In genomic region chr6:32835167-32835893, GRCh38 we compare ENCODE assay signal across 25 cellular contexts. TPM values are rescaled to one million over a fixed set of nuclear protein-coding genes. Genes with fewer than 3 reads are reported as not detected.
DNase-seq lines count a peak whose midpoint lies in the region; ATAC-seq, FAIRE-seq and TF ChIP-seq lines count a peak whose summit lies in the region.
"Had no signal": no experiment of that assay in that cellular context is flagged by ENCODE, and none has a peak within 500 bp of the region (broad histone marks: within the 10 kb centered on the region; RNA-seq: fewer than 3 reads in every experiment).

No MANE protein-coding gene starts in this region.

- H3K36me3 Mint-ChIP-seq in activated T-cell treated with anti-CD3 and anti-CD28 coated beads, Interleukin-2, amount 50 U/mL, for 72 hours (ENCODE audit: insufficient read depth in 2 of 2), result peaks cover 37 to 56% of the 10 kb centered on the region in 2 donors
- H3K36me3 Mint-ChIP-seq in T-cell, result peaks cover 61% of the 10 kb centered on the region
- H3K36me3 Mint-ChIP-seq in stimulated activated memory B cell treated with anti-CD40 and anti-IgM and Interleukin-4, amounts not matched to agents 10 μg/mL and 1 μg/mL and 100 μg/mL, for 72 hours, result peaks cover 72% of the 10 kb centered on the region

- POLR2A ChIA-PET in T-cell (lab: Charles Lee) (no interaction called here), GM12878 (lab: Charles Lee) (interaction anchor here (1.0 to 1.7 kb wide), 2 partner anchors 10 to 33 kb away, joined by 3 to 9 read pairs; no protein-coding TSS in a partner anchor)

- in situ Hi-C loops in GM12878 (cut with MboI), result no loop called here

- peaks cover 37% of the 10 kb centered on the region for H3K4me1 ChIP-seq in GM12878 (ENCODE audit: control insufficient read depth, insufficient read depth, low read length)

- CTCF ChIA-PET in T-cell (lab: Charles Lee) (interaction anchor here in 1 of 2 donors (0.9 to 1.6 kb wide), 2 partner anchors 10 to 33 kb away, joined by 3 to 7 read pairs; no protein-coding TSS in a partner anchor), GM12878 (lab: Yijun Ruan, JAX) (interaction anchor here (1.0 to 5.4 kb wide), 3 partner anchors 19 to 149 kb away, joined by 3 to 30 read pairs (median 6); partner anchors contain the start of gene HLA-DOB)

- H3K4me3 ChIP-seq in GM12878, result no peak overlapping the region
- H3K4me3 ChIP-seq: GM23248, lung, testis had no signal

- H3K4me3 Mint-ChIP-seq in activated T-cell treated with anti-CD3 and anti-CD28 coated beads, Interleukin-2, amount 50 U/mL, for 72 hours, result peak overlapping the region; percentile 85 to 99
- H3K4me3 Mint-ChIP-seq in T-cell, result peak overlapping the region; percentile 17 to 47 (median 32)
- H3K4me3 Mint-ChIP-seq in stimulated activated memory B cell treated with anti-CD40 and anti-IgM and Interleukin-4, amounts not matched to agents 10 μg/mL and 1 μg/mL and 100 μg/mL, for 72 hours, result peak overlapping the region; percentile 1

- DNase-seq in activated T-cell treated with anti-CD3 and anti-CD28 coated beads, Interleukin-2, amount 50 U/mL, for 72 hours, result no peak
- DNase-seq in activated T-cell treated with anti-CD3 and anti-CD28 coated beads for 4 hours (no peak), T-cell (no peak), GM12878 (ENCODE audit: low read depth, low spot score) (no peak), GM19238 (ENCODE audit: insufficient read length, low spot score) (no peak), left colon (no peak)
- DNase-seq: activated CD4-positive, alpha-beta T cell treated with anti-CD3 and anti-CD28 coated beads for 4 hours; aorta; central memory CD4-positive, alpha-beta T cell; DMS153; foreskin fibroblast; GM23248; KG1; NCI-H187; right cardiac atrium; stimulated activated CD8-positive, alpha-beta memory T cell treated with anti-CD3 and anti-CD28 coated beads, Interleukin-4, amount 100 ng/mL, for 48 hours; testis had no signal

- intact Hi-C loops in GM12878 (cut with micrococcal nuclease; ENCODE audit: unreplicated experiment) (no loop called here), left colon (cut with DNase I, micrococcal nuclease) (no loop called here)

- TF ChIP-seq RAD21 in GM12878 (IDR thresholded peaks at IDR 0.05; ENCODE audit: insufficient read depth, low read depth, low read length), result no peak

- peak overlapping the region; percentile 72; the same call in 1 of the 2 replicates for H3K4me2 ChIP-seq in GM12878 (ENCODE audit: control insufficient read depth, insufficient read depth)

- no peaks in the 10 kb centered on the region for H3K27me3 ChIP-seq in GM12878 (replicated peaks in 1 of 2; ENCODE audit: control insufficient read depth in 2 of 2, insufficient read depth in 2 of 2, low read length in 1 of 2)
- H3K27me3 ChIP-seq: testis had no signal

- WGBS in GM12878 (ENCODE audit: insufficient coverage, insufficient replicate concordance, low lambda C conversion rate, missing lambda C conversion rate), result 95% methylated on average over 16 of the region's 16 CpGs

- no peak for TF ChIP-seq CTCF in GM12878 (IDR thresholded peaks at IDR 0.05 in 2 of 3, conservative IDR thresholded peaks at IDR 0.05 in 1 of 3; ENCODE audit: control insufficient read depth in 2 of 3, extremely low read depth in 1 of 3, insufficient read depth in 1 of 3, low read depth in 3 of 3, low read length in 3 of 3)

- ATAC-seq in activated T-cell treated with anti-CD3 and anti-CD28 coated beads, Interleukin-2, amount 50 U/mL, for 72 hours (replicated peaks in 1 of 2), result no peak
- ATAC-seq in T-cell (replicated peaks in 1 of 4) (no peak), GM12878 (no peak), HG02840 (IDR thresholded peaks at IDR 0.05; ENCODE audit: low FRiP score, unreplicated experiment) (no peak), left colon (no peak)
- ATAC-seq in stimulated activated memory B cell treated with anti-CD40 and anti-IgM and Interleukin-4, amounts not matched to agents 10 μg/mL and 1 μg/mL and 100 μg/mL, for 72 hours, result no peak
- ATAC-seq: right cardiac atrium had no signal

- H4K20me1 ChIP-seq in GM12878 (ENCODE audit: control insufficient read depth, insufficient read depth), result no peaks in the 10 kb centered on the region

- TF ChIP-seq POLR2A in GM12878 (IDR thresholded peaks at IDR 0.05; ENCODE audit: low read depth, low read length), result no peak

- H3K27ac ChIP-seq in GM12878 (ENCODE audit: control insufficient read depth, insufficient read depth), result no peak overlapping the region
- H3K27ac ChIP-seq: C4-2B, epithelial cell of prostate, GM23248, testis had no signal

- SMC1A ChIA-PET in GM12878 (lab: Charles Lee; ENCODE audit: uncharacterized antibody, unreplicated experiment), result interaction anchor here (1.6 kb wide), 1 partner anchor 33 kb away, joined by 7 read pairs; no protein-coding TSS in a partner anchor

- H3K27me3 Mint-ChIP-seq in activated T-cell treated with anti-CD3 and anti-CD28 coated beads, Interleukin-2, amount 50 U/mL, for 72 hours (ENCODE audit: low read depth), result no peaks in the 10 kb centered on the region
- no peaks in the 10 kb centered on the region for H3K27me3 Mint-ChIP-seq in T-cell
- no peaks in the 10 kb centered on the region for H3K27me3 Mint-ChIP-seq in stimulated activated memory B cell treated with anti-CD40 and anti-IgM and Interleukin-4, amounts not matched to agents 10 μg/mL and 1 μg/mL and 100 μg/mL, for 72 hours

- BruUV-seq in GM12878 (replicated peaks; lab: Mats Ljungman, UMichigan), result no TSS peak

- peaks cover 35% of the 10 kb centered on the region for H3K79me2 ChIP-seq in GM12878 (ENCODE audit: control insufficient read depth, insufficient read depth, low read length)

- RAD21 ChIA-PET in GM12878 (lab: Charles Lee; ENCODE audit: unreplicated experiment), result no interaction called here

- H3K36me3 ChIP-seq in GM12878 (ENCODE audit: control insufficient read depth in 2 of 2, insufficient read depth in 2 of 2, low read length in 1 of 2), result peaks cover 9 to 60% of the 10 kb centered on the region in 2 experiments

- no peaks in the 10 kb centered on the region for H3K9me3 Mint-ChIP-seq in activated T-cell treated with anti-CD3 and anti-CD28 coated beads, Interleukin-2, amount 50 U/mL, for 72 hours
- H3K9me3 Mint-ChIP-seq in T-cell, result no peaks in the 10 kb centered on the region
- no peaks in the 10 kb centered on the region for H3K9me3 Mint-ChIP-seq in stimulated activated memory B cell treated with anti-CD40 and anti-IgM and Interleukin-4, amounts not matched to agents 10 μg/mL and 1 μg/mL and 100 μg/mL, for 72 hours

- no peak overlapping the region for H2AFZ ChIP-seq in GM12878 (ENCODE audit: control insufficient read depth, low read depth, low read length)
- H2AFZ ChIP-seq: GM23248 had no signal

- no peak for TF ChIP-seq EP300 in GM12878 (IDR thresholded peaks at IDR 0.05; ENCODE audit: borderline replicate concordance in 1 of 2, control insufficient read depth in 1 of 2, low read depth in 2 of 2, low read length in 2 of 2)

- H3K9me3 ChIP-seq in GM12878 (replicated peaks; ENCODE audit: control insufficient read depth, insufficient read depth, low read length), result no peaks in the 10 kb centered on the region; the same call in 2 of the 3 replicates
- H3K9me3 ChIP-seq: testis had no signal

- FAIRE-seq in GM12878 (lab: Jason Lieb, UNC), result no peak
- FAIRE-seq: G401.6, islet of Langerhans, TTC549 had no signal

- H3K4me1 Mint-ChIP-seq in activated T-cell treated with anti-CD3 and anti-CD28 coated beads, Interleukin-2, amount 50 U/mL, for 72 hours (ENCODE audit: low read depth), result peaks cover 82% of the 10 kb centered on the region
- peaks cover 49 to 78% (median 73%) of the 10 kb centered on the region in 3 donors for H3K4me1 Mint-ChIP-seq in T-cell
- peaks cover 70% of the 10 kb centered on the region for H3K4me1 Mint-ChIP-seq in stimulated activated memory B cell treated with anti-CD40 and anti-IgM and Interleukin-4, amounts not matched to agents 10 μg/mL and 1 μg/mL and 100 μg/mL, for 72 hours

- H3K27ac Mint-ChIP-seq in activated T-cell treated with anti-CD3 and anti-CD28 coated beads, Interleukin-2, amount 50 U/mL, for 72 hours, result peak overlapping the region; percentile 72
- H3K27ac Mint-ChIP-seq in T-cell, result peak overlapping the region; percentile 66 to 68
- peak overlapping the region; percentile 35 for H3K27ac Mint-ChIP-seq in stimulated activated memory B cell treated with anti-CD40 and anti-IgM and Interleukin-4, amounts not matched to agents 10 μg/mL and 1 μg/mL and 100 μg/mL, for 72 hours

- H3K9ac ChIP-seq in GM12878 (ENCODE audit: control insufficient read depth, insufficient read depth, low read length), result no peak overlapping the region
- H3K9ac ChIP-seq: GM23248 had no signal

RNA-seq across cellular contexts. Expression of gene TAP2, which starts 3.2 kb away (rescaled TPM):
- 100 to 1,000 TPM; 117 to 127 TPM for total RNA-seq in activated T-cell treated with anti-CD3 and anti-CD28 coated beads, Interleukin-2, amount 50 U/mL, for 72 hours
- total RNA-seq in T-cell (100 to 1,000 TPM; 116 to 147 (median 140) TPM), GM12878 (2014; rRNA removed) (58.1 and 60.3 TPM in 2 replicates), GM12878 (2014; rRNA removed; fragmentation: Illumina TruSeq; extraction: Trizol) (31.9 and 37.2 TPM in 2 replicates), GM12878 (2021) (77.2 and 87.3 TPM in 2 replicates), left colon (100 to 1,000 TPM in 1 of 2 donors, 10 to 100 TPM in 1; 38.9 to 109 TPM)
- total RNA-seq in GM12878 (2013; cell fraction: nucleolus; rRNA removed), result 57.5 and 70.6 TPM in 2 replicates
- 17.3 TPM for polyA plus RNA-seq in GM12878 (2011; ENCODE audit: low read depth)
- polyA plus RNA-seq in GM12878 (2011; rRNA removed) (25.5 and 38.8 TPM in 2 replicates), GM12878 (2014; fragmentation: Illumina TruSeq; extraction: Trizol) (45.7 and 47.7 TPM in 2 replicates), GM12878 (2014; fragmentation: Nextera tagmentation; extraction: Ambion mirVana) (1 to 10 TPM; 5.3 to 6.7 TPM), GM12878 (2014; rRNA removed) (49.6 and 71.6 TPM in 2 replicates), GM12878 (2016; fragmentation: Nextera tagmentation; extraction: Ambion mirVana) (1 to 10 TPM; 8.3 to 9.0 TPM)
- polyA plus RNA-seq in GM12878 (2011; cell fraction: cytosol; rRNA removed), result 34.8 and 37.7 TPM in 2 replicates
- 129 and 147 TPM in 2 replicates for polyA plus RNA-seq in GM12878 (2011; cell fraction: nucleus; rRNA removed)
- 31.6 and 38.9 TPM in 2 replicates for polyA plus RNA-seq in GM12878 (2012)
- polyA minus RNA-seq in GM12878 (2011; rRNA and poly(A)+ RNA removed), result 36.8 and 38.2 TPM in 2 replicates
- 9.1 and 12.2 TPM in 2 replicates for polyA minus RNA-seq in GM12878 (2011; cell fraction: cytosol; rRNA and poly(A)+ RNA removed)
- 32.5 and 50.3 TPM in 2 replicates for polyA minus RNA-seq in GM12878 (2011; cell fraction: nucleus; rRNA and poly(A)+ RNA removed)

RNA-seq across cellular contexts. Expression of gene PSMB8, which starts 8.5 kb away (rescaled TPM):
- total RNA-seq in activated T-cell treated with anti-CD3 and anti-CD28 coated beads, Interleukin-2, amount 50 U/mL, for 72 hours, result 100 to 1,000 TPM; 301 to 305 TPM
- total RNA-seq in T-cell (100 to 1,000 TPM; 131 to 171 (median 150) TPM), GM12878 (2014; rRNA removed) (386 and 388 TPM in 2 replicates), GM12878 (2014; rRNA removed; fragmentation: Illumina TruSeq; extraction: Trizol) (311 and 327 TPM in 2 replicates), GM12878 (2021) (366 TPM in 2 replicates), left colon (100 to 1,000 TPM; 110 to 168 TPM)
- total RNA-seq in GM12878 (2013; cell fraction: nucleolus; rRNA removed), result 49.6 and 50.1 TPM in 2 replicates
- polyA plus RNA-seq in GM12878 (2011; ENCODE audit: low read depth), result 129 TPM
- polyA plus RNA-seq in GM12878 (2011; rRNA removed) (321 and 384 TPM in 2 replicates), GM12878 (2014; fragmentation: Illumina TruSeq; extraction: Trizol) (272 and 304 TPM in 2 replicates), GM12878 (2014; fragmentation: Nextera tagmentation; extraction: Ambion mirVana) (100 to 1,000 TPM; 353 to 557 TPM), GM12878 (2014; rRNA removed) (374 and 411 TPM in 2 replicates), GM12878 (2016; fragmentation: Nextera tagmentation; extraction: Ambion mirVana) (100 to 1,000 TPM; 495 to 538 TPM)
- polyA plus RNA-seq in GM12878 (2011; cell fraction: cytosol; rRNA removed), result 482 and 548 TPM in 2 replicates
- 310 and 330 TPM in 2 replicates for polyA plus RNA-seq in GM12878 (2011; cell fraction: nucleus; rRNA removed)
- polyA plus RNA-seq in GM12878 (2012), result 201 TPM in 2 replicates
- polyA minus RNA-seq in GM12878 (2011; rRNA and poly(A)+ RNA removed), result 253 and 255 TPM in 2 replicates
- 49.0 and 55.5 TPM in 2 replicates for polyA minus RNA-seq in GM12878 (2011; cell fraction: cytosol; rRNA and poly(A)+ RNA removed)
- 48.2 and 65.3 TPM in 2 replicates for polyA minus RNA-seq in GM12878 (2011; cell fraction: nucleus; rRNA and poly(A)+ RNA removed)

RNA-seq across cellular contexts. Expression of gene TAP1, which starts 18.2 kb away (rescaled TPM):
- 100 to 1,000 TPM; 328 to 373 TPM for total RNA-seq in activated T-cell treated with anti-CD3 and anti-CD28 coated beads, Interleukin-2, amount 50 U/mL, for 72 hours
- total RNA-seq in T-cell, result 100 to 1,000 TPM; 117 to 163 (median 147) TPM
- total RNA-seq in GM12878 (2013; cell fraction: nucleolus; rRNA removed), result 96.1 and 104 TPM in 2 replicates
- total RNA-seq in GM12878 (2014; rRNA removed), result 179 and 183 TPM in 2 replicates
- total RNA-seq in GM12878 (2014; rRNA removed; fragmentation: Illumina TruSeq; extraction: Trizol), result 103 and 108 TPM in 2 replicates
- 177 and 194 TPM in 2 replicates for total RNA-seq in GM12878 (2021)
- polyA plus RNA-seq in GM12878 (2011; ENCODE audit: low read depth), result 87.7 TPM
- 136 and 198 TPM in 2 replicates for polyA plus RNA-seq in GM12878 (2011; rRNA removed)
- 194 and 208 TPM in 2 replicates for polyA plus RNA-seq in GM12878 (2011; cell fraction: cytosol; rRNA removed)
- 238 and 367 TPM in 2 replicates for polyA plus RNA-seq in GM12878 (2011; cell fraction: nucleus; rRNA removed)
- polyA plus RNA-seq in GM12878 (2012), result 170 and 179 TPM in 2 replicates
- 107 and 126 TPM in 2 replicates for polyA plus RNA-seq in GM12878 (2014; fragmentation: Illumina TruSeq; extraction: Trizol)
- 10 to 100 TPM; 33.4 to 60.0 TPM for polyA plus RNA-seq in GM12878 (2014; fragmentation: Nextera tagmentation; extraction: Ambion mirVana)
- 160 and 161 TPM in 2 replicates for polyA plus RNA-seq in GM12878 (2014; rRNA removed)
- 100 to 1,000 TPM; 230 to 249 TPM for polyA plus RNA-seq in GM12878 (2016; fragmentation: Nextera tagmentation; extraction: Ambion mirVana)
- 154 and 194 TPM in 2 replicates for polyA minus RNA-seq in GM12878 (2011; rRNA and poly(A)+ RNA removed)
- polyA minus RNA-seq in GM12878 (2011; cell fraction: cytosol; rRNA and poly(A)+ RNA removed), result 60.6 and 63.3 TPM in 2 replicates
- 62.0 and 67.4 TPM in 2 replicates for polyA minus RNA-seq in GM12878 (2011; cell fraction: nucleus; rRNA and poly(A)+ RNA removed)
- total RNA-seq in left colon, result 100 to 1,000 TPM in 1 of 2 donors, 10 to 100 TPM in 1; 73.5 to 118 TPM

RNA-seq across cellular contexts. Expression of gene HLA-DOB, which starts 18.5 kb away (rescaled TPM):
- 1 to 10 TPM; 8.0 to 8.1 TPM for total RNA-seq in activated T-cell treated with anti-CD3 and anti-CD28 coated beads, Interleukin-2, amount 50 U/mL, for 72 hours
- total RNA-seq in T-cell (1 to 10 TPM; 3.3 to 8.2 (median 3.9) TPM), GM12878 (2014; rRNA removed) (38.4 and 43.5 TPM in 2 replicates), GM12878 (2014; rRNA removed; fragmentation: Illumina TruSeq; extraction: Trizol) (33.3 and 38.1 TPM in 2 replicates), GM12878 (2021) (30.3 and 31.5 TPM in 2 replicates), left colon (1 to 10 TPM in 1 of 2 donors, under 1 TPM in 1; 0.64 to 1.7 TPM)
- total RNA-seq in GM12878 (2013; cell fraction: nucleolus; rRNA removed), result 13.7 and 16.5 TPM in 2 replicates
- 62.1 TPM for polyA plus RNA-seq in GM12878 (2011; ENCODE audit: low read depth)
- polyA plus RNA-seq in GM12878 (2011; rRNA removed) (32.7 and 41.1 TPM in 2 replicates), GM12878 (2014; fragmentation: Illumina TruSeq; extraction: Trizol) (47.8 and 63.6 TPM in 2 replicates), GM12878 (2014; fragmentation: Nextera tagmentation; extraction: Ambion mirVana) (10 to 100 TPM; 75.6 to 79.1 TPM), GM12878 (2014; rRNA removed) (30.6 and 35.5 TPM in 2 replicates), GM12878 (2016; fragmentation: Nextera tagmentation; extraction: Ambion mirVana) (10 to 100 TPM; 27.4 to 29.6 TPM)
- 25.8 and 29.7 TPM in 2 replicates for polyA plus RNA-seq in GM12878 (2011; cell fraction: cytosol; rRNA removed)
- 55.6 and 69.1 TPM in 2 replicates for polyA plus RNA-seq in GM12878 (2011; cell fraction: nucleus; rRNA removed)
- polyA plus RNA-seq in GM12878 (2012), result 50.2 and 60.2 TPM in 2 replicates
- 13.2 and 15.1 TPM in 2 replicates for polyA minus RNA-seq in GM12878 (2011; rRNA and poly(A)+ RNA removed)
- 1.5 and 3.5 TPM in 2 replicates for polyA minus RNA-seq in GM12878 (2011; cell fraction: cytosol; rRNA and poly(A)+ RNA removed)
- polyA minus RNA-seq in GM12878 (2011; cell fraction: nucleus; rRNA and poly(A)+ RNA removed), result 8.5 and 10.1 TPM in 2 replicates
- total RNA-seq: GM23248 had no signal
- polyA plus RNA-seq: GM23248 had no signal

RNA-seq across cellular contexts. Expression of gene PSMB9, which starts 18.7 kb away (rescaled TPM):
- 100 to 1,000 TPM; 271 to 299 TPM for total RNA-seq in activated T-cell treated with anti-CD3 and anti-CD28 coated beads, Interleukin-2, amount 50 U/mL, for 72 hours
- total RNA-seq in T-cell (100 to 1,000 TPM; 110 to 173 (median 134) TPM), GM12878 (2014; rRNA removed) (251 and 255 TPM in 2 replicates), GM12878 (2014; rRNA removed; fragmentation: Illumina TruSeq; extraction: Trizol) (167 and 171 TPM in 2 replicates), GM12878 (2021) (237 and 271 TPM in 2 replicates), left colon (10 to 100 TPM; 26.3 to 72.2 TPM)
- total RNA-seq in GM12878 (2013; cell fraction: nucleolus; rRNA removed), result 21.6 and 24.8 TPM in 2 replicates
- 109 TPM for polyA plus RNA-seq in GM12878 (2011; ENCODE audit: low read depth)
- polyA plus RNA-seq in GM12878 (2011; rRNA removed) (253 and 359 TPM in 2 replicates), GM12878 (2014; fragmentation: Illumina TruSeq; extraction: Trizol) (86.8 and 181 TPM in 2 replicates), GM12878 (2014; fragmentation: Nextera tagmentation; extraction: Ambion mirVana) (100 to 1,000 TPM; 202 to 299 TPM), GM12878 (2014; rRNA removed) (341 and 375 TPM in 2 replicates), GM12878 (2016; fragmentation: Nextera tagmentation; extraction: Ambion mirVana) (100 to 1,000 TPM; 483 to 517 TPM)
- polyA plus RNA-seq in GM12878 (2011; cell fraction: cytosol; rRNA removed), result 446 and 599 TPM in 2 replicates
- polyA plus RNA-seq in GM12878 (2011; cell fraction: nucleus; rRNA removed), result 215 and 228 TPM in 2 replicates
- 183 and 244 TPM in 2 replicates for polyA plus RNA-seq in GM12878 (2012)
- polyA minus RNA-seq in GM12878 (2011; rRNA and poly(A)+ RNA removed), result 185 and 260 TPM in 2 replicates
- polyA minus RNA-seq in GM12878 (2011; cell fraction: cytosol; rRNA and poly(A)+ RNA removed), result 78.0 and 81.2 TPM in 2 replicates
- 34.8 and 51.7 TPM in 2 replicates for polyA minus RNA-seq in GM12878 (2011; cell fraction: nucleus; rRNA and poly(A)+ RNA removed)

Comparison
In these comparisons a context has a peak if more than half of its experiments do, and no peak if none do; other contexts are left out.
1. H3K4me3 Mint-ChIP-seq: peak in every context shown above with its lines; median percentile 92 in activated T-cell treated with anti-CD3 and anti-CD28 coated beads, Interleukin-2, amount 50 U/mL, for 72 hours; 32 in T-cell; 1 in stimulated activated memory B cell treated with anti-CD40 and anti-IgM and Interleukin-4, amounts not matched to agents 10 μg/mL and 1 μg/mL and 100 μg/mL, for 72 hours.